9 cellular contexts compared by ENCODE assay signal in the genomic region with DNA sequence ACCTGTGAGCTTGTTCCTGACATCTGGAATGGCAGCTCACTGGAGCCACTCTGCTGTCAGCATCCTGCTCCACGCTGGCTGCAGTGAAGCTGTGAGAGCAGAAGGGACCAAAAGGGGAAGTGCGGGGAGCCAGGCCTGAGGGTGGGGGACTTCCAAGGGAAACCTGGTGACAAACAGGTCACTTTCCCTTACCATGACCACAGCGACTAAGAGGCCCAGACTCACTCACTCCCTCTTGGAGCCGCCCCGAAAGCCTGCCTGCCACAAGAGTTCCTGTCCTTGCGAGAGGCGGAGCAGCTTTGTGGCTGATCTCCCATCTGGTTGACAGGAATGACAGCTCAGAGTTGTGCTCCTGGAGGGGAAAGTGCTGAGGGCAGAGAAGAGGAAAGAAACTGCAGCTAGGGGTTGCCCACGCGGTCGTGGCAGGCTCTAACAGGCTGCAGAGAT.
DNase-seq lines count a peak whose midpoint lies in the region; ATAC-seq, FAIRE-seq and TF ChIP-seq lines count a peak whose summit lies in the region.
"Had no signal": no experiment of that assay in that cellular context is flagged by ENCODE, and none has a peak within 500 bp of the region (broad histone marks: within the 10 kb centered on the region; RNA-seq: fewer than 3 reads in every experiment).

No MANE protein-coding gene starts in this region.

- no peak overlapping the region for H2BK5ac ChIP-seq in H1 (ENCODE audit: low read depth, low read length)

- TF ChIP-seq EP300 in H1 (IDR thresholded peaks at IDR 0.05; ENCODE audit: borderline replicate concordance in 1 of 2, low read depth in 2 of 2, low read length in 2 of 2): no peak

- H2BK120ac ChIP-seq in H1 (replicated peaks; ENCODE audit: low read depth, low read length): no peak overlapping the region

- no peak overlapping the region for H2BK20ac ChIP-seq in H1 (ENCODE audit: low read length)

- no peak overlapping the region for H3K4me2 ChIP-seq in H1 (ENCODE audit: insufficient read depth in 1 of 2, low read depth in 2 of 2, low read length in 2 of 2)

- no peak for FAIRE-seq in H1 (lab: Jason Lieb, UNC)

- H3K4me3 ChIP-seq in H1 (ENCODE audit: extremely low read depth in 1 of 4, insufficient read depth in 2 of 4, low read depth in 3 of 4, low read length in 4 of 4): no peak overlapping the region
- no peak overlapping the region for H3K4me3 ChIP-seq in foreskin fibroblast (ENCODE audit: low read depth in 1 of 2, low read length in 2 of 2)

- H3K23me2 ChIP-seq in H1 (ENCODE audit: low read depth, low read length): no peaks in the 10 kb centered on the region

- H3K9me3 ChIP-seq in H1 (ENCODE audit: insufficient read depth in 2 of 2, low read depth in 1 of 2, low read length in 1 of 2): no peaks in the 10 kb centered on the region

- peak overlapping the region; percentile 10; the same call in 1 of the 2 replicates for H2BK15ac ChIP-seq in H1 (ENCODE audit: low read length)

- no peak overlapping the region for H2AFZ ChIP-seq in H1 (ENCODE audit: low read length)

- H3K36me3 ChIP-seq in H1 (ENCODE audit: control insufficient read depth in 2 of 4, insufficient read depth in 4 of 4, low read length in 3 of 4): no peaks in the 10 kb centered on the region

- H4K5ac ChIP-seq in H1 (ENCODE audit: insufficient read length, low read depth, low read length): no peak overlapping the region

- H3K79me2 ChIP-seq in H1 (ENCODE audit: control insufficient read depth in 1 of 2, insufficient read depth in 2 of 2, low read length in 2 of 2): no peaks in the 10 kb centered on the region

- TF ChIP-seq POLR2A in H1 (IDR thresholded peaks at IDR 0.05; ENCODE audit: control extremely low read depth in 1 of 2, low read depth in 2 of 2, low read length in 2 of 2): no peak

- H4K8ac ChIP-seq in H1 (ENCODE audit: extremely low read depth, insufficient read depth, low read length): no peak overlapping the region

- H3K9ac ChIP-seq in H1 (replicated peaks in 1 of 4; ENCODE audit: extremely low read depth in 1 of 4, low read depth in 3 of 4, low read length in 3 of 4): no peak overlapping the region

- peak in 1 of 2 experiments; percentile 61 for DNase-seq in H1 (ENCODE audit: low read depth in 1 of 2, low spot score in 2 of 2)
- DNase-seq in foreskin fibroblast: no peak
- DNase-seq in NCI-H446 (lab: John Stamatoyannopoulos, UW): no peak
- DNase-seq in NCI-H446 treated with DMSO at 0.1 percent for 48 hours (lab: John Stamatoyannopoulos, UW): no peak
- no peak for DNase-seq in NCI-H69 (lab: John Stamatoyannopoulos, UW)

- H3K14ac ChIP-seq in H1 (ENCODE audit: insufficient read length): no peak overlapping the region

- no peak overlapping the region for H2BK12ac ChIP-seq in H1 (ENCODE audit: low read depth, low read length)

- WGBS in H1 (ENCODE audit: extremely low coverage in 1 of 2, insufficient coverage in 1 of 2, insufficient read length in 1 of 2, insufficient replicate concordance in 2 of 2, low coverage in 1 of 2, low lambda C conversion rate in 2 of 2, missing lambda C conversion rate in 1 of 2), 2 experiments: 58% methylated on average over 10 of the region's 10 CpGs; no CpG with 5 or more reads in 1 of the 2 experiments

- POLR2A ChIA-PET in H1 (lab: Charles Lee; ENCODE audit: partially characterized antibody): interaction anchor here (1.2 kb wide), 1 partner anchor 8 kb away, joined by 3 read pairs; no protein-coding TSS in a partner anchor

- ATAC-seq in GM18508 (IDR thresholded peaks at IDR 0.05; ENCODE audit: insufficient read depth, unreplicated experiment) (peak; percentile 92), GM19467 (IDR thresholded peaks at IDR 0.05; ENCODE audit: unreplicated experiment) (peak; percentile 95), HG03139 (IDR thresholded peaks at IDR 0.05; ENCODE audit: unreplicated experiment) (peak; percentile 78)
- ATAC-seq: HCT116 had no signal

- no peak overlapping the region for H3K4ac ChIP-seq in H1 (replicated peaks; ENCODE audit: insufficient read length, low read depth, low read length)

- peaks cover 2 to 4% (median 3%) of the 10 kb centered on the region in 4 experiments; a peak in 3 of 7 replicates for H3K4me1 ChIP-seq in H1 (replicated peaks in 1 of 4; ENCODE audit: control insufficient read depth in 3 of 4, insufficient read depth in 4 of 4, low read length in 3 of 4)

- no peaks in the 10 kb centered on the region for H3K79me1 ChIP-seq in H1 (ENCODE audit: low read depth, low read length)

- no peaks in the 10 kb centered on the region for H4K20me1 ChIP-seq in H1 (replicated peaks in 1 of 2; ENCODE audit: control insufficient read depth in 1 of 2, insufficient read depth in 2 of 2, low read length in 2 of 2)

- CTCF ChIA-PET in H1 (lab: Charles Lee; ENCODE audit: partially characterized antibody): interaction anchor here (0.9 to 3.0 kb wide), 8 partner anchors 9 to 123 kb away, joined by 3 to 11 read pairs (median 4); no protein-coding TSS in a partner anchor

- H3K27ac ChIP-seq in H1 (ENCODE audit: low read depth, low read length): no peak overlapping the region

- no peak for TF ChIP-seq RAD21 in H1 (IDR thresholded peaks at IDR 0.05 in 1 of 2, conservative IDR thresholded peaks at IDR 0.05 in 1 of 2; ENCODE audit: low read depth in 2 of 2, low read length in 2 of 2)

- H4K91ac ChIP-seq in H1 (replicated peaks; ENCODE audit: insufficient read length, low read length): no peak overlapping the region

- no peak overlapping the region for H3K23ac ChIP-seq in H1 (ENCODE audit: insufficient read length)

- no peak overlapping the region for H3K18ac ChIP-seq in H1 (ENCODE audit: extremely low read depth, low read length)

- H3K56ac ChIP-seq in H1 (replicated peaks; ENCODE audit: insufficient read length, low read depth, low read length): no peak overlapping the region

- no peak overlapping the region for H2AK5ac ChIP-seq in H1 (ENCODE audit: low read depth, low read length)

- TF ChIP-seq CTCF in H1 (IDR thresholded peaks at IDR 0.05; ENCODE audit: control extremely low read depth in 1 of 3, insufficient read depth in 1 of 3, low read depth in 1 of 3, low read length in 3 of 3) (no peak), foreskin fibroblast (IDR thresholded peaks at IDR 0.05; ENCODE audit: low read depth, low read length) (no peak)

- H3K27me3 ChIP-seq in H1 (replicated peaks in 1 of 4; ENCODE audit: control insufficient read depth in 3 of 4, extremely low read depth in 1 of 4, insufficient read depth in 3 of 4, low read length in 3 of 4): no peaks in the 10 kb centered on the region

TF ChIP-seq in H1, 55 proteins besides CTCF, POLR2A, EP300 and RAD21:
- TF ChIP-seq CBX8 (IDR thresholded peaks at IDR 0.05; ENCODE audit: borderline replicate concordance, low read depth, low read length) (no peak), JUN (IDR thresholded peaks at IDR 0.05; ENCODE audit: low read depth, low read length) (no peak), TCF12 (IDR thresholded peaks at IDR 0.05; ENCODE audit: low read depth, low read length) (no peak), SIN3A (conservative IDR thresholded peaks at IDR 0.05 in 1 of 2, IDR thresholded peaks at IDR 0.05 in 1 of 2; ENCODE audit: low read depth in 1 of 2, low read length in 2 of 2) (0 out of 4 replicates have a peak, but pooled peaks of 1 of the 2 experiments have one; percentile 17), CHD2 (IDR thresholded peaks at IDR 0.05; ENCODE audit: low read length) (no peak), RFX5 (IDR thresholded peaks at IDR 0.05; ENCODE audit: borderline replicate concordance, low read depth, low read length) (no peak), NRF1 (IDR thresholded peaks at IDR 0.05; ENCODE audit: low read depth, low read length) (no peak), SP2 (IDR thresholded peaks at IDR 0.05; ENCODE audit: low read length) (no peak), SIX5 (IDR thresholded peaks at IDR 0.05; ENCODE audit: low read depth, low read length) (no peak)
- TF ChIP-seq, protein P1, sequence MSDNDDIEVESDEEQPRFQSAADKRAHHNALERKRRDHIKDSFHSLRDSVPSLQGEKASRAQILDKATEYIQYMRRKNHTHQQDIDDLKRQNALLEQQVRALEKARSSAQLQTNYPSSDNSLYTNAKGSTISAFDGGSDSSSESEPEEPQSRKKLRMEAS (IDR thresholded peaks at IDR 0.05): peak; percentile 27; the same call in 1 of the 2 replicates
